ENCODE assay signal across 1 cellular context in genomic region chr15:71114887-71115566, GRCh38.
TF ChIP-seq lines count a peak whose summit lies in the region.

THSD4 (plus strand) TSS chr15:71115471.

TF ChIP-seq in GM23338, 12 proteins besides CTCF, POLR2A, EP300 and RAD21 (continued from another document):
- no peak for TF ChIP-seq ETS1 (IDR thresholded peaks at IDR 0.05)
- no peak for TF ChIP-seq EZH2phosphoT487 (IDR thresholded peaks at IDR 0.05; ENCODE audit: unreplicated experiment)
